In the genomic region with DNA sequence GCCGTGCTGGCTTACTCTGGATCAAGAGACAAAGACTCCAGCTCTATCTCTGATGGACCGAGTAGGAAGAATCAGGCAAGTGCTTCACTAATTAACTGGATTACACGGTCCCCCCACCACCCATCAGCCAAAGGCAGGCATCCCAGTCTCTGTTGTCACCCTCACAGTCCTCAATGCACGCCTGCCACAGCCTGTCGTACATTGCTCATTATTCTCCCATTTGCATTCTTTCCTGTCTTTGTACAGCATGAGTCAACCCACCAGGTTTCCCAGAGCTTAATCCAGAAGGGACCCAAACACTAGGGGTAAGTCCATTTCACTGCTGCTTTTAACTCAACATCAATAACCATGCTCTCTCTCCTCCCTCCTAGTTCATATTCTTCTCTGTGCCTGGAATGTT, we compare ENCODE assay signal across 22 cellular contexts. TPM values are rescaled to one million over a fixed set of nuclear protein-coding genes. Genes with fewer than 3 reads are reported as not detected.
DNase-seq lines count a peak whose midpoint lies in the region; ATAC-seq and TF ChIP-seq lines count a peak whose summit lies in the region.
"Had no signal": no experiment of that assay in that cellular context is flagged by ENCODE, and none has a peak within 500 bp of the region (broad histone marks: within the 10 kb centered on the region; RNA-seq: fewer than 3 reads in every experiment).

No MANE protein-coding gene starts in this region.

- H3K27ac ChIP-seq in uterus, result no peak overlapping the region
- H3K27ac ChIP-seq: BLaER1 treated with 17β-estradiol and CSF1 and Interleukin-3, amounts not matched to agents 10 nM and 100 nM; GM23248 had no signal

- no peaks in the 10 kb centered on the region for H3K36me3 ChIP-seq in uterus
- H3K36me3 ChIP-seq: BLaER1 treated with 17β-estradiol and CSF1 and Interleukin-3, amounts not matched to agents 10 nM and 100 nM; HAP-1 had no signal

- no peak for TF ChIP-seq CTCF in WTC11 (IDR thresholded peaks at IDR 0.05)
- TF ChIP-seq CTCF in natural killer cell (IDR thresholded peaks at IDR 0.05), result no peak
- no peak for TF ChIP-seq CTCF in uterus (IDR thresholded peaks at IDR 0.05)

- H3K4me1 Mint-ChIP-seq in WTC11 (peaks cover 14% of the 10 kb centered on the region), natural killer cell (no peaks in the 10 kb centered on the region)
- H3K4me1 Mint-ChIP-seq: IgD-negative memory B cell had no signal

- no peak overlapping the region for H3K4me3 ChIP-seq in uterus
- H3K4me3 ChIP-seq: BLaER1 treated with 17β-estradiol and CSF1 and Interleukin-3, amounts not matched to agents 10 nM and 100 nM; GM23248; HAP-1 had no signal

- H3K27me3 Mint-ChIP-seq in WTC11 (ENCODE audit: low read depth) (no peaks in the 10 kb centered on the region), natural killer cell (ENCODE audit: low read depth in 2 of 2) (peaks cover 22 to 25% of the 10 kb centered on the region in 2 donors)

- H3K4me3 Mint-ChIP-seq in WTC11, result no peak overlapping the region
- H3K4me3 Mint-ChIP-seq in natural killer cell, result no peak overlapping the region

- no peaks in the 10 kb centered on the region for H3K9me3 ChIP-seq in uterus
- H3K9me3 ChIP-seq: BLaER1 treated with 17β-estradiol and CSF1 and Interleukin-3, amounts not matched to agents 10 nM and 100 nM; HAP-1 had no signal

- H3K27ac Mint-ChIP-seq in WTC11 (peak overlapping the region; percentile 19; the same call in 1 of the 2 replicates), natural killer cell (no peak overlapping the region)
- H3K27ac Mint-ChIP-seq: IgD-negative memory B cell had no signal

- POLR2A ChIA-PET in WTC11 (lab: Charles Lee), result interaction anchor here (0.5 kb wide), 1 partner anchor 20 kb away, joined by 5 read pairs; no protein-coding TSS in a partner anchor

- no peak for TF ChIP-seq POLR2A in uterus (IDR thresholded peaks at IDR 0.05)

- no peaks in the 10 kb centered on the region for H3K4me1 ChIP-seq in uterus
- H3K4me1 ChIP-seq: BLaER1 treated with 17β-estradiol and CSF1 and Interleukin-3, amounts not matched to agents 10 nM and 100 nM; HAP-1 had no signal

- CTCF ChIA-PET in WTC11 (lab: Charles Lee), result interaction anchor here (1.4 to 5.6 kb wide), 3 partner anchors 69 to 188 kb away, joined by 3 to 91 read pairs (median 6); no protein-coding TSS in a partner anchor

- no peaks in the 10 kb centered on the region for H3K9me3 Mint-ChIP-seq in WTC11
- no peaks in the 10 kb centered on the region for H3K9me3 Mint-ChIP-seq in natural killer cell
- H3K9me3 Mint-ChIP-seq: IgD-negative memory B cell had no signal

- ATAC-seq in WTC11 (no peak), natural killer cell (no peak)
- ATAC-seq: SK-N-SH treated with all-trans-retinoic acid at 6 μM for 48 hours had no signal

- no peaks in the 10 kb centered on the region for H3K27me3 ChIP-seq in uterus
- H3K27me3 ChIP-seq: BLaER1 treated with 17β-estradiol and CSF1 and Interleukin-3, amounts not matched to agents 10 nM and 100 nM had no signal

- H3K36me3 Mint-ChIP-seq in WTC11, result no peaks in the 10 kb centered on the region
- no peaks in the 10 kb centered on the region for H3K36me3 Mint-ChIP-seq in natural killer cell
- H3K36me3 Mint-ChIP-seq: IgD-negative memory B cell had no signal

- intact Hi-C loops in natural killer cell (cut with micrococcal nuclease) (no loop called here), uterus (cut with DNase I; ENCODE audit: low total_unique reads) (loop anchor here (10.0 kb wide), 1 partner anchor 186 kb away; no protein-coding TSS in a partner anchor)

- DNase-seq in Ammon's horn (ENCODE audit: low spot score) (peak; percentile 8), LHCN-M2 (ENCODE audit: low read depth) (peak; percentile 19), WTC11 (ENCODE audit: low spot score) (no peak), islet precursor cell (peak; percentile 56), NCI-H1105 (lab: John Stamatoyannopoulos, UW) (no peak), natural killer cell (no peak), uterus (no peak)
- DNase-seq in stimulated activated CD4-positive, alpha-beta T cell treated with anti-CD3 and anti-CD28 coated beads, Interleukin-12 subunit alpha, Interleukin-12 subunit beta, amount 100 ng/mL, for 4 hours, result no peak
- DNase-seq: DMS79, GM23248, Karpas-422, NCI-H187 treated with DMSO at 0.1 percent for 48 hours, NCI-H226, NCI-H524, NCI-H82, OCI-M1, SIG-M5 had no signal

TF ChIP-seq in WTC11, 78 proteins besides CTCF, POLR2A, EP300 and RAD21 (continues in another document):
- no peak for TF ChIP-seq ZNF232 (CRISPR knock-in tag; IDR thresholded peaks at IDR 0.05)
- TF ChIP-seq ZNF138 (CRISPR knock-in tag; conservative IDR thresholded peaks at IDR 0.05), result no peak
- TF ChIP-seq SOX15 (CRISPR knock-in tag; IDR thresholded peaks at IDR 0.05), result no peak
- no peak for TF ChIP-seq FOXJ3 (CRISPR knock-in tag; IDR thresholded peaks at IDR 0.05; ENCODE audit: borderline replicate concordance)
- TF ChIP-seq ZNF671 (CRISPR knock-in tag; IDR thresholded peaks at IDR 0.05), result no peak
- no peak for TF ChIP-seq PRDM15 (CRISPR knock-in tag; IDR thresholded peaks at IDR 0.05)
- TF ChIP-seq KAT7 (CRISPR knock-in tag; IDR thresholded peaks at IDR 0.05; ENCODE audit: borderline replicate concordance), result no peak
- no peak for TF ChIP-seq ZNF416 (CRISPR knock-in tag; IDR thresholded peaks at IDR 0.05)
- TF ChIP-seq JAZF1 (CRISPR knock-in tag; IDR thresholded peaks at IDR 0.05), result no peak
- TF ChIP-seq GABPB1 (CRISPR knock-in tag; IDR thresholded peaks at IDR 0.05), result no peak
- TF ChIP-seq, protein P1, sequence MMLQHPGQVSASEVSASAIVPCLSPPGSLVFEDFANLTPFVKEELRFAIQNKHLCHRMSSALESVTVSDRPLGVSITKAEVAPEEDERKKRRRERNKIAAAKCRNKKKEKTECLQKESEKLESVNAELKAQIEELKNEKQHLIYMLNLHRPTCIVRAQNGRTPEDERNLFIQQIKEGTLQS (CRISPR knock-in tag; conservative IDR thresholded peaks at IDR 0.05), result no peak
- TF ChIP-seq, protein P2, sequence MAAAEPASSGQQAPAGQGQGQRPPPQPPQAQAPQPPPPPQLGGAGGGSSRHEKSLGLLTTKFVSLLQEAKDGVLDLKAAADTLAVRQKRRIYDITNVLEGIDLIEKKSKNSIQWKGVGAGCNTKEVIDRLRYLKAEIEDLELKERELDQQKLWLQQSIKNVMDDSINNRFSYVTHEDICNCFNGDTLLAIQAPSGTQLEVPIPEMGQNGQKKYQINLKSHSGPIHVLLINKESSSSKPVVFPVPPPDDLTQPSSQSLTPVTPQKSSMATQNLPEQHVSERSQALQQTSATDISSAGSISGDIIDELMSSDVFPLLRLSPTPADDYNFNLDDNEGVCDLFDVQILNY (CRISPR knock-in tag; IDR thresholded peaks at IDR 0.05), result no peak
- no peak for TF ChIP-seq ZSCAN18 (CRISPR knock-in tag; IDR thresholded peaks at IDR 0.05)
- no peak for TF ChIP-seq PRRX2 (CRISPR knock-in tag; IDR thresholded peaks at IDR 0.05)

RNA-seq across cellular contexts. Expression of gene PCA3, which starts 44.4 kb away (rescaled TPM):
- 0.29 TPM in 1 of 2 replicates, not detected in the other for total RNA-seq in LHCN-M2 (2014; rRNA removed)
- 7.6 TPM for polyA plus RNA-seq in LHCN-M2 (2012)
- not detected in 3 replicates for total RNA-seq in WTC11 (2021)
- total RNA-seq in natural killer cell, result under 1 TPM in 1 of 3 donors, not detected in 2; 0.36 TPM
- total RNA-seq in uterus, result under 1 TPM in 1 of 4 donors, not detected in 3; 0.43 TPM
- total RNA-seq: GM23248, RPMI7951 had no signal
- polyA plus RNA-seq: GM23248, IgD-negative memory B cell had no signal

Comparison
In these comparisons a context has a peak if more than half of its experiments do, and no peak if none do; other contexts are left out.
1. DNase-seq: peak in Ammon's horn (single experiment), LHCN-M2 (single experiment) and islet precursor cell (single experiment); none in WTC11 (single experiment), NCI-H1105 (single experiment), natural killer cell (single experiment), stimulated activated CD4-positive, alpha-beta T cell treated with anti-CD3 and anti-CD28 coated beads, Interleukin-12 subunit alpha, Interleukin-12 subunit beta, amount 100 ng/mL, for 4 hours (single experiment) and uterus (0 of 2).